ENCODE assay signal across 12 cellular contexts in genomic region chr3:63975705-63976104, GRCh38. TPM values are rescaled to one million over a fixed set of nuclear protein-coding genes. Genes with fewer than 3 reads are reported as not detected.
DNase-seq lines count a peak whose midpoint lies in the region; ATAC-seq, FAIRE-seq and TF ChIP-seq lines count a peak whose summit lies in the region.
"Had no signal": no experiment of that assay in that cellular context is flagged by ENCODE, and none has a peak within 500 bp of the region (broad histone marks: within the 10 kb centered on the region; RNA-seq: fewer than 3 reads in every experiment).

No MANE protein-coding gene starts in this region.

- POLR2A ChIA-PET in HepG2 (lab: Yijun Ruan, JAX): interaction anchor here (1.4 kb wide), 1 partner anchor 64 kb away, joined by 4 read pairs; the partner anchor contains the start of gene SCAANT1

- WGBS in HepG2 (ENCODE audit: low lambda C conversion rate): 78% methylated on average over 3 of the region's 3 CpGs
- WGBS in transverse colon (ENCODE audit: low coverage in 1 of 2), 2 donors: 68 to 78% methylated on average over 3 of the region's 3 CpGs

- no peaks in the 10 kb centered on the region for H3K9me3 Mint-ChIP-seq in activated CD8-positive, alpha-beta memory T cell treated with anti-CD3 and anti-CD28 coated beads, Interleukin-2, amount 10 ng/mL, durations not matched to agents 7 days and 5 days (ENCODE audit: low read depth)

- H3K36me3 ChIP-seq in bronchial epithelial cell (ENCODE audit: control insufficient read depth, insufficient read depth, low read length) (peaks cover 7% of the 10 kb centered on the region), HepG2 (replicated peaks in 1 of 2; ENCODE audit: control insufficient read depth in 1 of 2, insufficient read depth in 2 of 2, low read length in 2 of 2) (peaks cover 8 to 13% of the 10 kb centered on the region in 2 experiments), upper lobe of right lung (peaks cover 8% of the 10 kb centered on the region), transverse colon (peaks cover 0 to 3% (median 0%) of the 10 kb centered on the region in 4 donors)

- no peaks in the 10 kb centered on the region for H4K20me1 ChIP-seq in HepG2 (ENCODE audit: insufficient read depth, low read length)

- H3K9me3 ChIP-seq in HepG2 (ENCODE audit: low read length) (no peaks in the 10 kb centered on the region), upper lobe of right lung (no peaks in the 10 kb centered on the region), transverse colon (no peaks in the 10 kb centered on the region)
- H3K9me3 ChIP-seq: BLaER1 had no signal

- CTCF ChIA-PET in activated CD8-positive, alpha-beta memory T cell treated with anti-CD3 and anti-CD28 coated beads, Interleukin-2, amount 10 ng/mL, durations not matched to agents 7 days and 5 days (lab: Charles Lee): interaction anchor here (5.7 to 6.1 kb wide), 2 partner anchors 14 to 18 kb away, joined by 31 to 35 read pairs; no protein-coding TSS in a partner anchor
- CTCF ChIA-PET in HepG2 (lab: Yijun Ruan, JAX; ENCODE audit: low intra/inter-chr PET ratio, low total read pairs): no interaction called here

- ATAC-seq in activated CD8-positive, alpha-beta memory T cell treated with anti-CD3 and anti-CD28 coated beads, Interleukin-2, amount 10 ng/mL, durations not matched to agents 7 days and 5 days: no peak
- ATAC-seq in HepG2 (peak; percentile 66), upper lobe of right lung (peak; percentile 53)

- H3K27me3 ChIP-seq in bronchial epithelial cell (ENCODE audit: control insufficient read depth, insufficient read depth, low read length) (no peaks in the 10 kb centered on the region), HepG2 (ENCODE audit: control insufficient read depth in 1 of 2, insufficient read depth in 2 of 2, low read length in 2 of 2) (no peaks in the 10 kb centered on the region), upper lobe of right lung (no peaks in the 10 kb centered on the region), transverse colon (no peaks in the 10 kb centered on the region)
- H3K27me3 ChIP-seq: BLaER1 had no signal

- TF ChIP-seq CTCF in bronchial epithelial cell (IDR thresholded peaks at IDR 0.05; ENCODE audit: insufficient read depth, low read length, severe bottlenecking): no peak
- TF ChIP-seq CTCF in HepG2 (CRISPR knock-in tag; IDR thresholded peaks at IDR 0.05): no peak
- TF ChIP-seq CTCF in upper lobe of right lung (IDR thresholded peaks at IDR 0.05): no peak
- TF ChIP-seq CTCF in transverse colon (IDR thresholded peaks at IDR 0.05): no peak

- BruUV-seq in HepG2 (replicated peaks; lab: Mats Ljungman, UMichigan): no TSS peak

- intact Hi-C loops in HepG2 (cut with micrococcal nuclease; ENCODE audit: unreplicated experiment): no loop called here
- intact Hi-C loops in upper lobe of right lung (cut with DNase I): no loop called here
- intact Hi-C loops in transverse colon (cut with DNase I; ENCODE audit: low total_unique reads): no loop called here

- H3K4me3 ChIP-seq in bronchial epithelial cell (ENCODE audit: low read depth, low read length) (no peak overlapping the region), HepG2 (replicated peaks in 1 of 3; ENCODE audit: insufficient read depth in 1 of 3, low read depth in 2 of 3, low read length in 3 of 3) (no peak overlapping the region), upper lobe of right lung (no peak overlapping the region), transverse colon (no peak overlapping the region)
- H3K4me3 ChIP-seq: BLaER1 had no signal

- no peak for TF ChIP-seq EP300 in HepG2 (IDR thresholded peaks at IDR 0.05; ENCODE audit: low read depth in 2 of 2, low read length in 2 of 2)
- TF ChIP-seq EP300 in HepG2 (CRISPR knock-in tag; IDR thresholded peaks at IDR 0.05; ENCODE audit: borderline replicate concordance): no peak
- no peak for TF ChIP-seq EP300 in transverse colon (IDR thresholded peaks at IDR 0.05; ENCODE audit: low read depth)

- no peak for TF ChIP-seq POLR2A in HepG2 (IDR thresholded peaks at IDR 0.05; ENCODE audit: insufficient read depth in 1 of 2, low read depth in 2 of 2, low read length in 2 of 2)
- TF ChIP-seq POLR2A in transverse colon (IDR thresholded peaks at IDR 0.05): no peak

- TF ChIP-seq RAD21 in HepG2 (CRISPR knock-in tag; IDR thresholded peaks at IDR 0.05): no peak

- FAIRE-seq in bronchial epithelial cell (lab: Jason Lieb, UNC) (no peak), HepG2 (lab: Jason Lieb, UNC) (no peak)
- FAIRE-seq: RCC 7860 had no signal

- H3K27ac ChIP-seq in HepG2 (ENCODE audit: extremely low read length, insufficient read depth, low read length) (peak overlapping the region; percentile 16), upper lobe of right lung (peak overlapping the region; percentile 66), transverse colon (peak overlapping the region in 2 of 4 donors; percentile 22 to 33)
- H3K27ac ChIP-seq: BLaER1 had no signal

- H3K36me3 Mint-ChIP-seq in activated CD8-positive, alpha-beta memory T cell treated with anti-CD3 and anti-CD28 coated beads, Interleukin-2, amount 10 ng/mL, durations not matched to agents 7 days and 5 days: peaks cover 38% of the 10 kb centered on the region

- no peak for DNase-seq in activated CD8-positive, alpha-beta memory T cell treated with anti-CD3 and anti-CD28 coated beads, Interleukin-2, amount 10 ng/mL, durations not matched to agents 7 days and 5 days
- DNase-seq in activated CD8-positive, alpha-beta memory T cell treated with anti-CD3 and anti-CD28 coated beads, Interleukin-2, amount 50 U/mL, for 4 hours: no peak
- peak; percentile 95 for DNase-seq in bronchial epithelial cell (ENCODE audit: low read depth)
- DNase-seq in HepG2 (ENCODE audit: low spot score): peak; percentile 25
- no peak for DNase-seq in upper lobe of right lung
- DNase-seq in transverse colon: no peak
- DNase-seq in NCI-H2029 treated with DMSO at 0.1 percent for 48 hours (lab: John Stamatoyannopoulos, UW): no peak
- DNase-seq in activated gamma-delta T cell (lab: John Stamatoyannopoulos, UW): no peak
- DNase-seq: effector CD8-positive, alpha-beta T cell; stimulated activated CD4-positive, alpha-beta T cell treated with anti-CD3 and anti-CD28 coated beads, Interleukin-4, amount 100 ng/mL, for 1 hour had no signal

- peak overlapping the region; percentile 30 for H3K27ac Mint-ChIP-seq in activated CD8-positive, alpha-beta memory T cell treated with anti-CD3 and anti-CD28 coated beads, Interleukin-2, amount 10 ng/mL, durations not matched to agents 7 days and 5 days

- no peak overlapping the region for H3K4me3 Mint-ChIP-seq in activated CD8-positive, alpha-beta memory T cell treated with anti-CD3 and anti-CD28 coated beads, Interleukin-2, amount 10 ng/mL, durations not matched to agents 7 days and 5 days

- H3K4me1 ChIP-seq in HepG2 (ENCODE audit: insufficient read depth, low read length) (peaks cover 39% of the 10 kb centered on the region), upper lobe of right lung (peaks cover 74% of the 10 kb centered on the region), transverse colon (peaks cover 18 to 65% (median 50%) of the 10 kb centered on the region in 4 donors)

- H3K9ac ChIP-seq in HepG2 (ENCODE audit: insufficient read depth, low read depth, low read length): no peak overlapping the region
- H3K9ac ChIP-seq: BLaER1 had no signal

- H3K4me2 ChIP-seq in HepG2 (ENCODE audit: low read depth, low read length): no peak overlapping the region
- H3K4me2 ChIP-seq: BLaER1 had no signal

- H3K79me2 ChIP-seq in HepG2 (ENCODE audit: insufficient read depth, low read length): peaks cover 62% of the 10 kb centered on the region

- H2AFZ ChIP-seq in HepG2 (ENCODE audit: low read length): no peak overlapping the region

- no peaks in the 10 kb centered on the region for H3K27me3 Mint-ChIP-seq in activated CD8-positive, alpha-beta memory T cell treated with anti-CD3 and anti-CD28 coated beads, Interleukin-2, amount 10 ng/mL, durations not matched to agents 7 days and 5 days

- H3K4me1 Mint-ChIP-seq in activated CD8-positive, alpha-beta memory T cell treated with anti-CD3 and anti-CD28 coated beads, Interleukin-2, amount 10 ng/mL, durations not matched to agents 7 days and 5 days: peaks cover 94% of the 10 kb centered on the region

- in situ Hi-C loops in HepG2 (cut with HindIII; ENCODE audit: extremely low pct_ligation_motif_present, low pct_unique_long_range_greater_than_20kb) (no loop called here), transverse colon (cut with MboI; ENCODE audit: low pct_ligation_motif_present in 1 of 4, low pct_unique_long_range_greater_than_20kb in 1 of 4, low sequenced_read_pairs in 3 of 4) (no loop called here)

TF ChIP-seq in HepG2, 621 proteins besides CTCF, POLR2A, EP300 and RAD21 (continues in another document):
- no peak for TF ChIP-seq PAX8 (CRISPR knock-in tag; IDR thresholded peaks at IDR 0.05; ENCODE audit: borderline replicate concordance)

RNA-seq across cellular contexts. Expression of gene PSMD6, which starts 47.6 kb away (rescaled TPM):
- 10 to 100 TPM; 68.0 to 94.9 TPM for total RNA-seq in activated CD8-positive, alpha-beta memory T cell treated with anti-CD3 and anti-CD28 coated beads, Interleukin-2, amount 10 ng/mL, durations not matched to agents 7 days and 5 days
- total RNA-seq in bronchial epithelial cell (52.9 and 82.2 TPM in 2 replicates), HepG2 (2016; rRNA removed; fragmentation: Illumina TruSeq; extraction: Trizol) (117 and 169 TPM in 2 replicates), upper lobe of right lung (52.2 TPM), transverse colon (10 to 100 TPM; 18.3 to 66.6 (median 47.8) TPM)
- 28.9 and 32.9 TPM in 2 replicates for total RNA-seq in HepG2 (2016; cell fraction: cytosol; rRNA removed; fragmentation: Illumina TruSeq; extraction: Trizol; ENCODE audit: low read depth)
- 117 and 163 TPM in 2 replicates for total RNA-seq in HepG2 (2016; cell fraction: insoluble cytoplasmic fraction; rRNA removed; fragmentation: Illumina TruSeq; extraction: Trizol)
- total RNA-seq in HepG2 (2016; cell fraction: membrane; rRNA removed; fragmentation: Illumina TruSeq; extraction: Trizol): 33.9 and 40.8 TPM in 2 replicates
- 62.8 and 65.3 TPM in 2 replicates for total RNA-seq in HepG2 (2016; cell fraction: nucleus; rRNA removed; fragmentation: Illumina TruSeq; extraction: Trizol)
- polyA plus RNA-seq in HepG2 (2011; rRNA removed): 31.1 and 36.8 TPM in 2 replicates
- 22.6 and 25.6 TPM in 2 replicates for polyA plus RNA-seq in HepG2 (2011; cell fraction: cytosol; rRNA removed)
- polyA plus RNA-seq in HepG2 (2011; cell fraction: nucleus; rRNA removed): 36.5 and 41.5 TPM in 2 replicates
- 52.7 and 65.4 TPM in 2 replicates for polyA plus RNA-seq in HepG2 (2012)
- polyA plus RNA-seq in HepG2 (2016; cell fraction: cytosol; fragmentation: Illumina TruSeq; extraction: Trizol; ENCODE audit: low read depth): 21.9 and 22.5 TPM in 2 replicates
- 148 and 154 TPM in 2 replicates for polyA plus RNA-seq in HepG2 (2016; cell fraction: insoluble cytoplasmic fraction; fragmentation: Illumina TruSeq; extraction: Trizol; ENCODE audit: low read depth)
- polyA plus RNA-seq in HepG2 (2016; cell fraction: membrane; fragmentation: Illumina TruSeq; extraction: Trizol; ENCODE audit: low read depth): 23.8 and 24.7 TPM in 2 replicates
- 69.9 and 70.7 TPM in 2 replicates for polyA plus RNA-seq in HepG2 (2016; cell fraction: nucleus; fragmentation: Illumina TruSeq; extraction: Trizol; ENCODE audit: insufficient read depth, low read depth)
- polyA minus RNA-seq in HepG2 (2011; rRNA and poly(A)+ RNA removed; ENCODE audit: low replicate concordance): 17.4 and 28.2 TPM in 2 replicates
- 21.1 and 22.2 TPM in 2 replicates for polyA minus RNA-seq in HepG2 (2011; cell fraction: cytosol; rRNA and poly(A)+ RNA removed)
- 76.8 and 80.5 TPM in 2 replicates for polyA minus RNA-seq in HepG2 (2011; cell fraction: nucleus; rRNA and poly(A)+ RNA removed)

Comparison
In these comparisons a context has a peak if more than half of its experiments do, and no peak if none do; other contexts are left out.
1. DNase-seq: peak in bronchial epithelial cell (single experiment) and HepG2 (single experiment); none in activated CD8-positive, alpha-beta memory T cell treated with anti-CD3 and anti-CD28 coated beads, Interleukin-2, amount 10 ng/mL, durations not matched to agents 7 days and 5 days (single experiment), activated CD8-positive, alpha-beta memory T cell treated with anti-CD3 and anti-CD28 coated beads, Interleukin-2, amount 50 U/mL, for 4 hours (single experiment), upper lobe of right lung (single experiment), transverse colon (single experiment), NCI-H2029 treated with DMSO at 0.1 percent for 48 hours (single experiment) and activated gamma-delta T cell (single experiment).